Comparison of ENCODE assay signal across 8 cellular contexts in genomic region chr7:34759477-34760125, GRCh38.
DNase-seq lines count a peak whose midpoint lies in the region; ATAC-seq and TF ChIP-seq lines count a peak whose summit lies in the region.

No MANE protein-coding gene starts in this region.

- H3K27me3 Mint-ChIP-seq in neural crest cell (ENCODE audit: low read depth) (no peaks in the 10 kb centered on the region), CD14-positive monocyte (ENCODE audit: low read depth in 3 of 3) (peaks cover 0 to under 1% (median 0%) of the 10 kb centered on the region in 3 donors)

- DNase-seq in D341Med (ENCODE audit: low spot score): peak; percentile 64
- DNase-seq in H7: peak; percentile 40
- peak; percentile 22 for DNase-seq in NCI-H774 (lab: John Stamatoyannopoulos, UW)
- DNase-seq in dermis microvascular lymphatic vessel endothelial cell (ENCODE audit: low read depth in 2 of 2): peak; percentile 18 to 55
- DNase-seq in neural crest cell (ENCODE audit: low read depth, low spot score): peak; percentile 2
- DNase-seq in CD14-positive monocyte (ENCODE audit: low spot score): no peak
- no peak for DNase-seq in tibial artery

- no peaks in the 10 kb centered on the region for H3K9me3 ChIP-seq in tibial artery

- peaks cover 7% of the 10 kb centered on the region for H3K4me1 Mint-ChIP-seq in neural crest cell
- no peaks in the 10 kb centered on the region for H3K4me1 Mint-ChIP-seq in CD14-positive monocyte

- intact Hi-C loops in CD14-positive monocyte (cut with micrococcal nuclease): no loop called here
- intact Hi-C loops in tibial artery (cut with DNase I; ENCODE audit: low total_unique reads): no loop called here

- no peaks in the 10 kb centered on the region for H3K36me3 ChIP-seq in H7 (replicated peaks; ENCODE audit: control insufficient read depth, insufficient read depth, low read length)
- H3K36me3 ChIP-seq in tibial artery: no peaks in the 10 kb centered on the region

- H3K36me3 Mint-ChIP-seq in neural crest cell (ENCODE audit: low read depth): no peaks in the 10 kb centered on the region
- H3K36me3 Mint-ChIP-seq in CD14-positive monocyte: no peaks in the 10 kb centered on the region

- no peak overlapping the region for H3K4me3 Mint-ChIP-seq in neural crest cell
- no peak overlapping the region for H3K4me3 Mint-ChIP-seq in CD14-positive monocyte

- H3K27ac ChIP-seq in tibial artery: no peak overlapping the region

- H3K4me1 ChIP-seq in tibial artery: no peaks in the 10 kb centered on the region

- no peaks in the 10 kb centered on the region for H3K27me3 ChIP-seq in H7 (ENCODE audit: control insufficient read depth, insufficient read depth, low read length)
- H3K27me3 ChIP-seq in tibial artery: no peaks in the 10 kb centered on the region

- peak; percentile 69 for TF ChIP-seq CTCF in neural crest cell (conservative IDR thresholded peaks at IDR 0.05)
- TF ChIP-seq CTCF in CD14-positive monocyte (IDR thresholded peaks at IDR 0.05): no peak
- TF ChIP-seq CTCF in tibial artery (IDR thresholded peaks at IDR 0.05): no peak

- H3K4me3 ChIP-seq in H7 (ENCODE audit: insufficient read depth, low read depth, low read length): no peak overlapping the region
- H3K4me3 ChIP-seq in tibial artery: no peak overlapping the region

- H3K9me3 Mint-ChIP-seq in neural crest cell: no peaks in the 10 kb centered on the region
- H3K9me3 Mint-ChIP-seq in CD14-positive monocyte: peaks cover 0 to 2% (median 0%) of the 10 kb centered on the region in 7 donors

- ATAC-seq in GM21529 (IDR thresholded peaks at IDR 0.05; ENCODE audit: unreplicated experiment): no peak

- no peak overlapping the region for H3K27ac Mint-ChIP-seq in neural crest cell (ENCODE audit: unreplicated experiment)
- no peak overlapping the region for H3K27ac Mint-ChIP-seq in CD14-positive monocyte

Comparison
In these comparisons a context has a peak if more than half of its experiments do, and no peak if none do; other contexts are left out.
1. DNase-seq: peak in D341Med (single experiment), H7 (single experiment), NCI-H774 (single experiment), dermis microvascular lymphatic vessel endothelial cell (2 of 2) and neural crest cell (single experiment); none in CD14-positive monocyte (single experiment) and tibial artery (0 of 2).